In genomic region chr10:29345893-29346175, GRCh38 we compare ENCODE assay signal across 22 cellular contexts. TPM values are rescaled to one million over a fixed set of nuclear protein-coding genes. Genes with fewer than 3 reads are reported as not detected.
"Had no signal": no experiment of that assay in that cellular context is flagged by ENCODE, and none has a peak within 500 bp of the region (broad histone marks: within the 10 kb centered on the region; RNA-seq: fewer than 3 reads in every experiment).

No MANE protein-coding gene starts in this region.

- H3K4me3 Mint-ChIP-seq: T-cell had no signal

- H3K27ac ChIP-seq: HL-60 had no signal

- DNase-seq: KBM-7, NCI-H1092, NCI-H1436, NCI-H187, NCI-H2029, NCI-H2081 treated with DMSO at 0.1 percent for 48 hours, NCI-H2171, NCI-H226, NCI-H446, NCI-H510A, NCI-H524 treated with DMSO at 0.1 percent for 48 hours, NCI-H774, Right ventricle myocardium superior, RPMI8226, SIG-M5, SK-N-SH, SW 1271, T-cell had no signal

- H3K4me1 Mint-ChIP-seq: T-cell had no signal

- ATAC-seq: T-cell had no signal

- H3K4me2 ChIP-seq: SK-N-SH had no signal

- H3K9ac ChIP-seq: SK-N-SH had no signal

- H3K9me3 ChIP-seq: SK-N-SH had no signal

- H3K36me3 Mint-ChIP-seq: T-cell had no signal

- H3K27ac Mint-ChIP-seq: T-cell had no signal

RNA-seq across cellular contexts. Expression of gene LYZL1, which starts 57.0 kb away (rescaled TPM):
- total RNA-seq: LHCN-M2, MCF 10A, Right ventricle myocardium superior, SK-MEL-5, T-cell had no signal
- polyA plus RNA-seq: SK-N-SH had no signal
